Comparison of ENCODE assay signal across 10 cellular contexts in the genomic region with DNA sequence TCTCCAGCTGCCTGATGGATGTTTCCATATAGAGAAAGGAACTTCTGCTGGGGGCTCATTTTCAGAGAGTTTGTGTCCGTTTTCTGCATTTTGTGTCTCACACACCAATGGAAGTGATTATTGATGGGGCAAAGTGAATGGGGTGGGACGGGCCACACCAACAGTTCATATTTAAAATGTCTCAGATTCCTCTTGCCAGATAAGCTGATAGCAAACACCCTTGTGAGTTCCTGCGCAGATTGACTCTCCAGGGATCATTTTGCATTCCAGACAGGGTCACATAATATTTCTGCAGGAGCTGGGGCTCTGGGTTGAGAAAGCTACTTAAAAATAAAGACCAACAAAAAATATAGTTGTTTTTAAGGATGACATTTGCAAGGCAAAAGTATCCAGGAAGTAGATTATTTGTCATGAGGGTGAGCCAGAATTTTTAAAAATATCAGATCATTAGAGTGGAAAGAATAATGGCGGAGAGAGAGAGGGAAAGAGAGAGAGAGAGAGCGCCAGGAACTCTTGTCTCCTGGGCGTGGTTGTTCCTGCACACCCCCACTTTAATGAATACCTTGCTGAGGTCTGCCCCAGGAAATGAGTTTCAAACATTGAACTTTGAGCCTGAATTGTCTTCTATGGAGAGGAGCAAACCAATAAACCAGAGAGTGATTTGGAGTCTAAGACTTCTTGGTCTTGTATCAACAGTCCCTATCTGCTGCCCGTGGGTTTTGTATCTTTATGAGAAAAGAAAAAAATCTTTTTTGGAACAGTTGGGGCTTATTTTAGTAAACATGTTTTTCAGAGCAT. TPM values are rescaled to one million over a fixed set of nuclear protein-coding genes. Genes with fewer than 3 reads are reported as not detected.
DNase-seq lines count a peak whose midpoint lies in the region; ATAC-seq and TF ChIP-seq lines count a peak whose summit lies in the region.
"Had no signal": no experiment of that assay in that cellular context is flagged by ENCODE, and none has a peak within 500 bp of the region (broad histone marks: within the 10 kb centered on the region; RNA-seq: fewer than 3 reads in every experiment).

No MANE protein-coding gene starts in this region.

- peaks cover under 1% of the 10 kb centered on the region for H3K36me3 ChIP-seq in lower lobe of right lung

- H3K9me3 ChIP-seq in lower lobe of right lung = no peaks in the 10 kb centered on the region

- no peaks in the 10 kb centered on the region for H3K27me3 Mint-ChIP-seq in activated T-cell treated with anti-CD3 and anti-CD28 coated beads, Interleukin-2, amount 50 U/mL, for 72 hours (ENCODE audit: low read depth)
- H3K27me3 Mint-ChIP-seq in type B pancreatic cell = no peaks in the 10 kb centered on the region

- H3K27ac Mint-ChIP-seq in activated T-cell treated with anti-CD3 and anti-CD28 coated beads, Interleukin-2, amount 50 U/mL, for 72 hours = peak overlapping the region; percentile 97
- H3K27ac Mint-ChIP-seq in type B pancreatic cell = peak overlapping the region; percentile 75

- TF ChIP-seq CTCF in cardiac fibroblast (IDR thresholded peaks at IDR 0.05; ENCODE audit: low read depth, low read length) (no peak), lower lobe of right lung (IDR thresholded peaks at IDR 0.05) (no peak), type B pancreatic cell (conservative IDR thresholded peaks at IDR 0.05) (no peak)

- no peak overlapping the region for H3K4me3 ChIP-seq in cardiac fibroblast (replicated peaks in 1 of 2; ENCODE audit: low read depth in 2 of 2, low read length in 2 of 2)
- no peak overlapping the region for H3K4me3 ChIP-seq in lower lobe of right lung

- peaks cover 75% of the 10 kb centered on the region for H3K4me1 Mint-ChIP-seq in activated T-cell treated with anti-CD3 and anti-CD28 coated beads, Interleukin-2, amount 50 U/mL, for 72 hours (ENCODE audit: low read depth)
- H3K4me1 Mint-ChIP-seq in type B pancreatic cell (ENCODE audit: unreplicated experiment) = peaks cover 23% of the 10 kb centered on the region

- H3K27me3 ChIP-seq in lower lobe of right lung (ENCODE audit: low read depth) = no peaks in the 10 kb centered on the region

- ATAC-seq in activated T-cell treated with anti-CD3 and anti-CD28 coated beads, Interleukin-2, amount 50 U/mL, for 72 hours (replicated peaks in 1 of 2) = no peak
- peak; percentile 37 to 65 for ATAC-seq in lower lobe of right lung
- ATAC-seq in HG02588 (IDR thresholded peaks at IDR 0.05; ENCODE audit: unreplicated experiment) = no peak

- H3K27ac ChIP-seq in lower lobe of right lung = peak overlapping the region; percentile 74

- intact Hi-C loops in lower lobe of right lung (cut with DNase I) = no loop called here

- peak overlapping the region; percentile 56 to 75 for H3K4me3 Mint-ChIP-seq in activated T-cell treated with anti-CD3 and anti-CD28 coated beads, Interleukin-2, amount 50 U/mL, for 72 hours
- peak overlapping the region; percentile 1 for H3K4me3 Mint-ChIP-seq in type B pancreatic cell

- no peak for DNase-seq in activated T-cell treated with anti-CD3 and anti-CD28 coated beads, Interleukin-2, amount 50 U/mL, for 72 hours
- DNase-seq in activated T-cell treated with anti-CD3 and anti-CD28 coated beads for 4 hours (no peak), cardiac fibroblast (ENCODE audit: low read depth in 2 of 2) (peak; percentile 62 to 75), lower lobe of right lung (no peak), type B pancreatic cell (ENCODE audit: extremely low spot score, unreplicated experiment) (no peak), cerebellar nuclear complex (lab: John Stamatoyannopoulos, UW) (no peak), NCI-H1930 (lab: John Stamatoyannopoulos, UW) (no peak)
- DNase-seq: anterior cingulate cortex; stimulated activated CD4-positive, alpha-beta T cell treated with anti-CD3 and anti-CD28 coated beads, Interleukin-2, amount 100 ng/mL, for 48 hours had no signal

- H3K4me1 ChIP-seq in lower lobe of right lung = peaks cover 66% of the 10 kb centered on the region

- no peaks in the 10 kb centered on the region for H3K9me3 Mint-ChIP-seq in activated T-cell treated with anti-CD3 and anti-CD28 coated beads, Interleukin-2, amount 50 U/mL, for 72 hours
- no peaks in the 10 kb centered on the region for H3K9me3 Mint-ChIP-seq in type B pancreatic cell

- H3K36me3 Mint-ChIP-seq in activated T-cell treated with anti-CD3 and anti-CD28 coated beads, Interleukin-2, amount 50 U/mL, for 72 hours (ENCODE audit: insufficient read depth in 2 of 2) = peaks cover 10 to 32% of the 10 kb centered on the region in 2 donors
- no peaks in the 10 kb centered on the region for H3K36me3 Mint-ChIP-seq in type B pancreatic cell

RNA-seq across cellular contexts. Expression of gene MICAL2, which starts 33.3 kb away (rescaled TPM):
- total RNA-seq in activated T-cell treated with anti-CD3 and anti-CD28 coated beads, Interleukin-2, amount 50 U/mL, for 72 hours = 100 to 1,000 TPM; 227 to 322 TPM
- total RNA-seq in lower lobe of right lung = 127 TPM
- total RNA-seq in type B pancreatic cell (ENCODE audit: low replicate concordance) = 35.7 and 38.0 TPM in 2 replicates

Comparison
In these comparisons a context has a peak if more than half of its experiments do, and no peak if none do; other contexts are left out.
1. ATAC-seq: peak in lower lobe of right lung (2 of 2); none in activated T-cell treated with anti-CD3 and anti-CD28 coated beads, Interleukin-2, amount 50 U/mL, for 72 hours (0 of 2) and HG02588 (single experiment).
2. DNase-seq: peak in cardiac fibroblast (2 of 2); none in activated T-cell treated with anti-CD3 and anti-CD28 coated beads, Interleukin-2, amount 50 U/mL, for 72 hours (0 of 2), activated T-cell treated with anti-CD3 and anti-CD28 coated beads for 4 hours (single experiment), lower lobe of right lung (single experiment), type B pancreatic cell (single experiment), cerebellar nuclear complex (0 of 2) and NCI-H1930 (0 of 2).